Comparison of ENCODE assay signal across 1 cellular context in the genomic region with DNA sequence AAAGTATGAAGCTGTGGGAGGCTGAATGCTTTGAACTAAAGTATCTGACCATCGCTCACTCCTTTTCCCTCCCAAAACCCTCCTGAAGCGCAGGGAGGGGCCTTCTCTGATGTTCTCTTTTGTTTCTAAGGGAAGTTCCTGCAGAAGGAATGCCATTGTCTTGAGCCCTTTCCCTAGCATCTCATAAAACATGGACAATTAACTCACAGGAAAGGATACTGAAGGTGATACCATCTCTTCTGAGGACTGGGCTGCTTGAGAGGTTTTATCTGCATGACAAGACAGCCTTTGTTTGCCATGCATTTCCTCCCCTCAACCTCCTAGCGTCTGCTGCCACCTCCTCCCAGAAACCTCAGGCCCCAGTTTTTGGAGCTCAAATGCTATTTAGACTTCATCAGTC.
TF ChIP-seq lines count a peak whose summit lies in the region.

No MANE protein-coding gene starts in this region.

TF ChIP-seq in K562, 482 proteins besides CTCF, POLR2A, EP300 and RAD21 (continues in another document):
- TF ChIP-seq RFX7 (CRISPR knock-in tag; IDR thresholded peaks at IDR 0.05) (no peak), THAP12 (CRISPR knock-in tag; IDR thresholded peaks at IDR 0.05) (no peak), KLF16 (IDR thresholded peaks at IDR 0.05) (no peak), NCOA1 (IDR thresholded peaks at IDR 0.05; ENCODE audit: low read depth) (no peak), MEIS2 (IDR thresholded peaks at IDR 0.05; ENCODE audit: partially characterized antibody) (no peak), MTA3 (IDR thresholded peaks at IDR 0.05; ENCODE audit: borderline replicate concordance) (no peak), KLF10 (CRISPR knock-in tag; IDR thresholded peaks at IDR 0.05) (no peak), POLR3A (IDR thresholded peaks at IDR 0.05; ENCODE audit: borderline replicate concordance, extremely low read depth, insufficient read depth, insufficient read length) (no peak), MECOM (CRISPR knock-in tag; IDR thresholded peaks at IDR 0.05) (peak; percentile 52; the same call in 1 of the 2 replicates), KAT7 (CRISPR knock-in tag; IDR thresholded peaks at IDR 0.05; ENCODE audit: borderline replicate concordance) (no peak), L3MBTL2 (IDR thresholded peaks at IDR 0.05) (no peak), FOS (IDR thresholded peaks at IDR 0.05; ENCODE audit: extremely low read depth, insufficient read length) (no peak), RBM34 (IDR thresholded peaks at IDR 0.05; ENCODE audit: borderline replicate concordance, insufficient read depth, low read length) (no peak), ZNF445 (CRISPR knock-in tag; IDR thresholded peaks at IDR 0.05; ENCODE audit: low read depth) (no peak), ZNF699 (CRISPR knock-in tag; IDR thresholded peaks at IDR 0.05; ENCODE audit: insufficient replicate concordance) (no peak), HDAC2 (IDR thresholded peaks at IDR 0.05) (0 out of 2 replicates have a peak, but pooled peaks have one; percentile 31), ZC3H8 (IDR thresholded peaks at IDR 0.05) (no peak), ESRRB (CRISPR knock-in tag; IDR thresholded peaks at IDR 0.05; ENCODE audit: borderline replicate concordance) (no peak), E2F4 (CRISPR knock-in tag; IDR thresholded peaks at IDR 0.05; ENCODE audit: low read depth) (no peak), POLR3G (IDR thresholded peaks at IDR 0.05; ENCODE audit: extremely low read depth, insufficient read length, insufficient replicate concordance) (no peak), GATAD2B (IDR thresholded peaks at IDR 0.05; ENCODE audit: borderline replicate concordance) (no peak; the same call in 1 of the 2 replicates), MEF2A (IDR thresholded peaks at IDR 0.05; ENCODE audit: control insufficient read depth, low read depth, low read length) (no peak), TCF15 (CRISPR knock-in tag; IDR thresholded peaks at IDR 0.05) (no peak), RBM39 (optimal IDR thresholded peaks at IDR 0.05; ENCODE audit: low read depth, low read length) (no peak), TAL1 (IDR thresholded peaks at IDR 0.05) (no peak; the same call in 1 of the 2 replicates), SREBF2 (CRISPR knock-in tag; IDR thresholded peaks at IDR 0.05) (no peak), CTBP1 (IDR thresholded peaks at IDR 0.05; ENCODE audit: borderline replicate concordance) (peak; percentile 71; the same call in 1 of the 2 replicates), ZNF133 (CRISPR knock-in tag; IDR thresholded peaks at IDR 0.05) (no peak), REST (CRISPR knock-in tag; IDR thresholded peaks at IDR 0.05; ENCODE audit: low read depth) (no peak), CCNT2 (IDR thresholded peaks at IDR 0.05; ENCODE audit: borderline replicate concordance, extremely low read depth, insufficient read length, low read depth, low read length) (peak; percentile 34), ZNF239 (CRISPR knock-in tag; IDR thresholded peaks at IDR 0.05) (no peak), CREM (IDR thresholded peaks at IDR 0.05; ENCODE audit: low read depth) (peak; percentile 45; the same call in 1 of the 2 replicates), CC2D1A (IDR thresholded peaks at IDR 0.05) (no peak), NCOA4 (IDR thresholded peaks at IDR 0.05; ENCODE audit: partially characterized antibody) (no peak), RBM14 (IDR thresholded peaks at IDR 0.05; ENCODE audit: borderline replicate concordance, insufficient read depth, low read depth, low read length) (no peak), IRF2 (CRISPR knock-in tag; IDR thresholded peaks at IDR 0.05) (no peak), ZNF696 (CRISPR knock-in tag; conservative IDR thresholded peaks at IDR 0.05) (no peak)
- TF ChIP-seq, protein P1, sequence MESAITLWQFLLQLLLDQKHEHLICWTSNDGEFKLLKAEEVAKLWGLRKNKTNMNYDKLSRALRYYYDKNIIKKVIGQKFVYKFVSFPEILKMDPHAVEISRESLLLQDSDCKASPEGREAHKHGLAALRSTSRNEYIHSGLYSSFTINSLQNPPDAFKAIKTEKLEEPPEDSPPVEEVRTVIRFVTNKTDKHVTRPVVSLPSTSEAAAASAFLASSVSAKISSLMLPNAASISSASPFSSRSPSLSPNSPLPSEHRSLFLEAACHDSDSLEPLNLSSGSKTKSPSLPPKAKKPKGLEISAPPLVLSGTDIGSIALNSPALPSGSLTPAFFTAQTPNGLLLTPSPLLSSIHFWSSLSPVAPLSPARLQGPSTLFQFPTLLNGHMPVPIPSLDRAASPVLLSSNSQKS (CRISPR knock-in tag; IDR thresholded peaks at IDR 0.05) = no peak
- TF ChIP-seq, protein P2, sequence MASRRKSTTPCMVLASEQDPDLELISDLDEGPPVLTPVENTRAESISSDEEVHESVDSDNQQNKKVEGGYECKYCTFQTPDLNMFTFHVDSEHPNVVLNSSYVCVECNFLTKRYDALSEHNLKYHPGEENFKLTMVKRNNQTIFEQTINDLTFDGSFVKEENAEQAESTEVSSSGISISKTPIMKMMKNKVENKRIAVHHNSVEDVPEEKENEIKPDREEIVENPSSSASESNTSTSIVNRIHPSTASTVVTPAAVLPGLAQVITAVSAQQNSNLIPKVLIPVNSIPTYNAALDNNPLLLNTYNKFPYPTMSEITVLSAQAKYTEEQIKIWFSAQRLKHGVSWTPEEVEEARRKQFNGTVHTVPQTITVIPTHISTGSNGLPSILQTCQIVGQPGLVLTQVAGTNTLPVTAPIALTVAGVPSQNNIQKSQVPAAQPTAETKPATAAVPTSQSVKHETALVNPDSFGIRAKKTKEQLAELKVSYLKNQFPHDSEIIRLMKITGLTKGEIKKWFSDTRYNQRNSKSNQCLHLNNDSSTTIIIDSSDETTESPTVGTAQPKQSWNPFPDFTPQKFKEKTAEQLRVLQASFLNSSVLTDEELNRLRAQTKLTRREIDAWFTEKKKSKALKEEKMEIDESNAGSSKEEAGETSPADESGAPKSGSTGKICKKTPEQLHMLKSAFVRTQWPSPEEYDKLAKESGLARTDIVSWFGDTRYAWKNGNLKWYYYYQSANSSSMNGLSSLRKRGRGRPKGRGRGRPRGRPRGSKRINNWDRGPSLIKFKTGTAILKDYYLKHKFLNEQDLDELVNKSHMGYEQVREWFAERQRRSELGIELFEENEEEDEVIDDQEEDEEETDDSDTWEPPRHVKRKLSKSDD (conservative IDR thresholded peaks at IDR 0.05; ENCODE audit: low read length) = no peak
